8 cellular contexts compared by ENCODE assay signal in the genomic region with DNA sequence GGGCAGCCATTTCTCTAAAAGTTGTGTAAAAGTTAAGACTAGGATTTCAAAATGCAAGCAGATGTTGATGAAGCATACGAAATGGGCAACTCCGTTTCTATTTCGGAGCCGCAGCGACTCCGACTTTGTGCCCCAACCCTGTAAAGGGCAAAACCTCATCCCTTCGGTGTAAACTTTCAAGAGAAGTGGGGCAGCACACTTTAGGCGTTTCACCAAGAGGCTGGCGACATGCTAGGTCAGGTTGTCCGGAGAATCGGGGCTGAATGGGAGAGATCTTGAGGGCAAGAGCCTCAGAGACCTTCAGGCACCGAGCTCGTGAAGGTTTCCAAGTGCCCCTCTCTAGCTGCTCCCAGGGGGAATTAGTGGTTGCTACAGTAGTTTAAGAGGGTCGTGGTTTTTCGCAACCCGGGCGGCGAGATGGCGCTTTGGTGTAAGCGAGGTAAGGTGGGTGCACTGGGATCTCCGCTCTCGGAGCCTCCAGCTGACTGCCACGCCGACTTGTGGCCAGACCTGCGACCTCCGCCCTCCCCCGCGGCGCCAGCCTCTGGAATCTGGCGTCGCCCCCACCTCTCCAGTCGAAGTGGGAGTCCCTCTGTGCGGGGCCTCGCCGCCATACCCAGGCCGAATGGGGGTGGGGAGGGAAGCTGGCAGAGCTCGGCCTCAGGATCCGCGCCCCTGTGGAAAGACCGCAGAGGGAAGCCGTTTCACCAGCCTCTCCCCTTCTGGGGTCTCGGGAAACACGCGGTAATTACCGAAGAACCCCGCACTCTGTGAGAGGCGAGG. TPM values are rescaled to one million over a fixed set of nuclear protein-coding genes. Genes with fewer than 3 reads are reported as not detected.
DNase-seq lines count a peak whose midpoint lies in the region; ATAC-seq and TF ChIP-seq lines count a peak whose summit lies in the region.

No MANE protein-coding gene starts in this region.

- in situ Hi-C loops in brain microvascular endothelial cell (cut with HindIII; ENCODE audit: low pct_ligation_motif_present, low sequenced_read_pairs) = no loop called here

- H3K79me2 ChIP-seq in Karpas-422 (ENCODE audit: low read length) = peaks cover 13% of the 10 kb centered on the region

- H3K4me3 Mint-ChIP-seq in T-helper 2 cell treated with Interferon-gamma antibody and Interleukin-4, amounts not matched to agents 5 μg/mL and 100 μg/mL, for 36 hours = peak overlapping the region; percentile 98
- H3K4me3 Mint-ChIP-seq in immature natural killer cell = peak overlapping the region; percentile 89 to 99 (median 92)

- no peaks in the 10 kb centered on the region for H3K9me2 ChIP-seq in Karpas-422 (replicated peaks; ENCODE audit: insufficient read depth, low read length)

- H3K9me3 ChIP-seq in Karpas-422 (ENCODE audit: low read length) = no peaks in the 10 kb centered on the region

- DNase-seq in DMS 273 (lab: John Stamatoyannopoulos, UW; ENCODE audit: unreplicated experiment) (peak; percentile 86), Karpas-422 (peak; percentile 76), brain microvascular endothelial cell (peak; percentile 48), immature natural killer cell (peak; percentile 63 to 67 (median 65)), T1000 (lab: John Stamatoyannopoulos, UW) (no peak)
- peak; percentile 59 for DNase-seq in T-helper 2 cell treated with Interferon-gamma antibody and Interleukin-4, amounts not matched to agents 5 μg/mL and 100 μg/mL, for 36 hours (ENCODE audit: low spot score)
- DNase-seq in stimulated activated CD4-positive, alpha-beta T cell treated with anti-CD3 and anti-CD28 coated beads, Interleukin-12 subunit alpha, Interleukin-12 subunit beta, amount 100 ng/mL, for 4 hours = peak; percentile 60

- H3K4me3 ChIP-seq in Karpas-422 (ENCODE audit: low read length) (peak overlapping the region; percentile 89), brain microvascular endothelial cell (ENCODE audit: low read depth, low read length) (peak overlapping the region; percentile 99)

- no peaks in the 10 kb centered on the region for H3K27me3 Mint-ChIP-seq in T-helper 2 cell treated with Interferon-gamma antibody and Interleukin-4, amounts not matched to agents 5 μg/mL and 100 μg/mL, for 36 hours (ENCODE audit: low read depth)
- H3K27me3 Mint-ChIP-seq in immature natural killer cell (ENCODE audit: low read depth in 3 of 3) = peaks cover 2 to 10% (median 8%) of the 10 kb centered on the region in 3 donors

- H3K27me3 ChIP-seq in Karpas-422 (ENCODE audit: low read length) (no peaks in the 10 kb centered on the region), brain microvascular endothelial cell (replicated peaks) (no peaks in the 10 kb centered on the region)

- H3K4me1 ChIP-seq in Karpas-422 (ENCODE audit: low read length) = peaks cover 19% of the 10 kb centered on the region

- peak overlapping the region; percentile 59 for H3K27ac ChIP-seq in Karpas-422 (ENCODE audit: low read length)
- peak overlapping the region; percentile 98 for H3K27ac ChIP-seq in brain microvascular endothelial cell

- H3K4me2 ChIP-seq in Karpas-422 (ENCODE audit: low read depth, low read length, poor library complexity, severe bottlenecking) = peak overlapping the region; percentile 94

- peaks cover 6% of the 10 kb centered on the region; the same call in 1 of the 2 replicates for H3K36me3 ChIP-seq in Karpas-422 (ENCODE audit: insufficient read depth, low read length)
- H3K36me3 ChIP-seq in brain microvascular endothelial cell (replicated peaks) = no peaks in the 10 kb centered on the region

- peak; percentile 22 for TF ChIP-seq CTCF in brain microvascular endothelial cell (IDR thresholded peaks at IDR 0.05; ENCODE audit: low read depth, low read length, missing control alignments)

- peak overlapping the region; percentile 91 for H3K9ac ChIP-seq in Karpas-422 (ENCODE audit: low read length)

- peak; percentile 21 for ATAC-seq in GM21619 (IDR thresholded peaks at IDR 0.05; ENCODE audit: unreplicated experiment)

- H4K20me1 ChIP-seq in Karpas-422 (ENCODE audit: insufficient read depth, low read depth, low read length) = peaks cover 20% of the 10 kb centered on the region

- no peaks in the 10 kb centered on the region for H3K9me3 Mint-ChIP-seq in T-helper 2 cell treated with Interferon-gamma antibody and Interleukin-4, amounts not matched to agents 5 μg/mL and 100 μg/mL, for 36 hours
- no peaks in the 10 kb centered on the region for H3K9me3 Mint-ChIP-seq in immature natural killer cell

- peaks cover 29% of the 10 kb centered on the region for H3K4me1 Mint-ChIP-seq in T-helper 2 cell treated with Interferon-gamma antibody and Interleukin-4, amounts not matched to agents 5 μg/mL and 100 μg/mL, for 36 hours (ENCODE audit: low read depth)
- peaks cover 40 to 49% of the 10 kb centered on the region in 2 donors for H3K4me1 Mint-ChIP-seq in immature natural killer cell

- peaks cover 26% of the 10 kb centered on the region for H3K36me3 Mint-ChIP-seq in T-helper 2 cell treated with Interferon-gamma antibody and Interleukin-4, amounts not matched to agents 5 μg/mL and 100 μg/mL, for 36 hours (ENCODE audit: low read depth)
- H3K36me3 Mint-ChIP-seq in immature natural killer cell = peaks cover 0 to 4% (median 0%) of the 10 kb centered on the region in 3 donors

- H3K27ac Mint-ChIP-seq in T-helper 2 cell treated with Interferon-gamma antibody and Interleukin-4, amounts not matched to agents 5 μg/mL and 100 μg/mL, for 36 hours = peak overlapping the region; percentile 97
- H3K27ac Mint-ChIP-seq in immature natural killer cell = peak overlapping the region; percentile 93 to 98 (median 96)

- H2AFZ ChIP-seq in Karpas-422 (ENCODE audit: low read length) = no peak overlapping the region

RNA-seq across cellular contexts. Expression of a gene that starts 1.0 kb away (rescaled TPM):
- 1.4 and 14.3 TPM in 2 replicates for total RNA-seq in Karpas-422 (2014; rRNA removed; shearing (Covaris generic); ENCODE audit: low replicate concordance)
- polyA plus RNA-seq in immature natural killer cell = 1 to 10 TPM; 1.9 to 7.4 (median 5.6) TPM

RNA-seq across cellular contexts. Expression of a gene that starts 12.4 kb away (rescaled TPM):
- 3.5 and 3.7 TPM in 2 replicates for total RNA-seq in Karpas-422 (2014; rRNA removed; shearing (Covaris generic); ENCODE audit: low replicate concordance)
- polyA plus RNA-seq in immature natural killer cell = 1 to 10 TPM; 1.1 to 7.2 (median 3.0) TPM

RNA-seq across cellular contexts. Expression of a gene that starts 25.2 kb away (rescaled TPM):
- 11.4 and 13.4 TPM in 2 replicates for total RNA-seq in Karpas-422 (2014; rRNA removed; shearing (Covaris generic); ENCODE audit: low replicate concordance)
- 10 to 100 TPM in 2 of 3 donors, 1 to 10 TPM in 1; 7.9 to 11.2 (median 10.4) TPM for polyA plus RNA-seq in immature natural killer cell

RNA-seq across cellular contexts. Expression of a gene that starts 28.4 kb away (rescaled TPM):
- 0.45 TPM in 1 of 2 replicates, not detected in the other for total RNA-seq in Karpas-422 (2014; rRNA removed; shearing (Covaris generic); ENCODE audit: low replicate concordance)
- under 1 TPM in 1 of 3 donors, not detected in 2; 0.75 TPM for polyA plus RNA-seq in immature natural killer cell
